ENCODE assay signal across 1 cellular context in the genomic region with DNA sequence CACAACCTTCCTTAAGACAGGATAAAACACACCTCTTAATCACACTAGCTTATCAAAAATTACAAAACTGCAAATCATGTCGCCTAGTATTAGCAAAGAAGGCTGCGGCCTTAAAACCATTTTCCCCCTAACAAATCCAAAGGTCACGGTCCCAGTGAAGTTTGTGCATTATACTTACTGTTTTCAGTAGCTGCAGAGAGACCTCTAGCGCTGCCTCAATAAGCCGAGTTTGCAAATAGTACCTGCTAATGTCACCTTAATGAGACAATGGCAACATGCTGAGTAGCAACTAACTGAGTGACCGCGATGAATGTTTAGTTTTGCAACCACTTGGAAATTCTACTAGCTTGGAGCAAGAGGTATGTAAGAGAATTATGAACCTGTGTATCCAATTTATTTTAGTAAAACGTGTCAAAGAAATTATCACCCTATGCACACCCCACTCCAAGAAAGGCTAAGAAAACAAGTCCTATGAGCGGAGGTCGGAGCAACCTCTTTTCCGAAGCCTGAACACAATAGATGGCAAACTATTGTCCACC.
TF ChIP-seq lines count a peak whose summit lies in the region.

No MANE protein-coding gene starts in this region.

TF ChIP-seq in HCT116, 20 proteins besides CTCF, POLR2A, EP300 and RAD21 (continued from another document):
- TF ChIP-seq JUND (IDR thresholded peaks at IDR 0.05) = no peak
- TF ChIP-seq SRF (IDR thresholded peaks at IDR 0.05; ENCODE audit: low read depth) = no peak
- TF ChIP-seq, protein P1, sequence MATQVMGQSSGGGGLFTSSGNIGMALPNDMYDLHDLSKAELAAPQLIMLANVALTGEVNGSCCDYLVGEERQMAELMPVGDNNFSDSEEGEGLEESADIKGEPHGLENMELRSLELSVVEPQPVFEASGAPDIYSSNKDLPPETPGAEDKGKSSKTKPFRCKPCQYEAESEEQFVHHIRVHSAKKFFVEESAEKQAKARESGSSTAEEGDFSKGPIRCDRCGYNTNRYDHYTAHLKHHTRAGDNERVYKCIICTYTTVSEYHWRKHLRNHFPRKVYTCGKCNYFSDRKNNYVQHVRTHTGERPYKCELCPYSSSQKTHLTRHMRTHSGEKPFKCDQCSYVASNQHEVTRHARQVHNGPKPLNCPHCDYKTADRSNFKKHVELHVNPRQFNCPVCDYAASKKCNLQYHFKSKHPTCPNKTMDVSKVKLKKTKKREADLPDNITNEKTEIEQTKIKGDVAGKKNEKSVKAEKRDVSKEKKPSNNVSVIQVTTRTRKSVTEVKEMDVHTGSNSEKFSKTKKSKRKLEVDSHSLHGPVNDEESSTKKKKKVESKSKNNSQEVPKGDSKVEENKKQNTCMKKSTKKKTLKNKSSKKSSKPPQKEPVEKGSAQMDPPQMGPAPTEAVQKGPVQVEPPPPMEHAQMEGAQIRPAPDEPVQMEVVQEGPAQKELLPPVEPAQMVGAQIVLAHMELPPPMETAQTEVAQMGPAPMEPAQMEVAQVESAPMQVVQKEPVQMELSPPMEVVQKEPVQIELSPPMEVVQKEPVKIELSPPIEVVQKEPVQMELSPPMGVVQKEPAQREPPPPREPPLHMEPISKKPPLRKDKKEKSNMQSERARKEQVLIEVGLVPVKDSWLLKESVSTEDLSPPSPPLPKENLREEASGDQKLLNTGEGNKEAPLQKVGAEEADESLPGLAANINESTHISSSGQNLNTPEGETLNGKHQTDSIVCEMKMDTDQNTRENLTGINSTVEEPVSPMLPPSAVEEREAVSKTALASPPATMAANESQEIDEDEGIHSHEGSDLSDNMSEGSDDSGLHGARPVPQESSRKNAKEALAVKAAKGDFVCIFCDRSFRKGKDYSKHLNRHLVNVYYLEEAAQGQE (IDR thresholded peaks at IDR 0.05; ENCODE audit: low read depth) = no peak
